Comparison of ENCODE assay signal across 18 cellular contexts in the genomic region with DNA sequence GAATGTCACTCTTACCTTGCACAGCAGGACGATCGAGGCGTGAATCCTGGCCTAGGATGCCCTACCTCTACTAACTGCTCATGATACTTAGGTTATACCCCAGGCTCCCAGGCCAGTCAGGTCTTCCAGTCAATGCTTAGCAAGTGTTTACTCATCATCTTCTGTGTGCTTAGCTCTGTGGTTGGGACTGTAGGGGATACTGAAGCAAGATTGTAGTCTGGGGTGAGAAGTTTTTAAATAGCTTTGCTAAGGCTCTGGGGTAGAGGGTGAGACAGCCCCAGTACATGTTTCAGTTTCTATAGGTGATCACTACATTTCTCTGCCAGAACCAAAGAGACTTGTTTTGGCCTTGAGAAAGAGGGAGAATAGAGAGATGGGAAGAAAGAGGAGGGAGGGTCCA.
A peak's percentile ranks its signal among the peaks of the same experiment; 100 is the strongest.
DNase-seq lines count a peak whose midpoint lies in the region; ATAC-seq and TF ChIP-seq lines count a peak whose summit lies in the region.
"Had no signal": no experiment of that assay in that cellular context is flagged by ENCODE, and none has a peak within 500 bp of the region (broad histone marks: within the 10 kb centered on the region; RNA-seq: fewer than 3 reads in every experiment).

No MANE protein-coding gene starts in this region.

- intact Hi-C loops in posterior cingulate gyrus (cut with DNase I): no loop called here

- no peak for TF ChIP-seq CTCF in GM12865 (IDR thresholded peaks at IDR 0.05; ENCODE audit: insufficient read depth, low read depth, low read length, missing control alignments)

- peak; percentile 59 for ATAC-seq in GM18868 (IDR thresholded peaks at IDR 0.05; ENCODE audit: unreplicated experiment)
- peak; percentile 88 for ATAC-seq in GM21619 (IDR thresholded peaks at IDR 0.05; ENCODE audit: unreplicated experiment)
- peak; percentile 61 for ATAC-seq in HG03432 (IDR thresholded peaks at IDR 0.05; ENCODE audit: unreplicated experiment)
- ATAC-seq: GM23338 had no signal

- DNase-seq in GM12865 (ENCODE audit: low read depth) (peak; percentile 41), cerebellum (ENCODE audit: low spot score) (no peak), amygdala (lab: John Stamatoyannopoulos, UW) (no peak), activated T-cell treated with anti-CD3 and anti-CD28 coated beads for 4 hours (no peak), posterior cingulate gyrus (no peak)
- DNase-seq: DMS79, HCEC 1CT, NCI-H1092 treated with DMSO at 0.1 percent for 48 hours, NCI-H1694, NCI-H510A, NCI-H748 treated with DMSO at 0.1 percent for 48 hours, OCI-M1, SHP77 had no signal

- no peak overlapping the region for H3K4me3 ChIP-seq in GM12865 (ENCODE audit: low read depth, low read length)
- H3K4me3 ChIP-seq: GM23338, SK-N-MC had no signal
